24 cellular contexts compared by ENCODE assay signal in genomic region chr2:59006204-59006603, GRCh38.
"Had no signal": no experiment of that assay in that cellular context is flagged by ENCODE, and none has a peak within 500 bp of the region (broad histone marks: within the 10 kb centered on the region; RNA-seq: fewer than 3 reads in every experiment).

No MANE protein-coding gene starts in this region.

- H3K4me3 ChIP-seq: ascending aorta, breast epithelium, cardiac muscle cell, colonic mucosa had no signal

- H3K27ac ChIP-seq: ascending aorta, breast epithelium, cardiac muscle cell, colonic mucosa had no signal

- FAIRE-seq: frontal cortex had no signal

- H3K4me1 ChIP-seq: ascending aorta, breast epithelium, colonic mucosa had no signal

- H3K36me3 ChIP-seq: ascending aorta, breast epithelium, cardiac muscle cell, colonic mucosa had no signal

- H3K9me3 ChIP-seq: ascending aorta, colonic mucosa had no signal

- DNase-seq: activated CD4-positive, alpha-beta memory T cell treated with anti-CD3 and anti-CD28 coated beads, Interleukin-2, amount 10 ng/mL, durations not matched to agents 7 days and 5 days; activated CD4-positive, alpha-beta T cell treated with anti-CD3 and anti-CD28 coated beads for 1 hour; activated CD4-positive, alpha-beta T cell treated with anti-CD3 and anti-CD28 coated beads for 4 hours; activated CD4-positive, alpha-beta T cell treated with anti-CD3 and anti-CD28 coated beads, Interleukin-2, amount 10 ng/mL, durations not matched to agents 7 days and 5 days; activated CD4-positive, alpha-beta T cell treated with anti-CD3 and anti-CD28 coated beads, Interleukin-2, amount 50 U/mL, for 4 hours; activated CD8-positive, alpha-beta memory T cell treated with anti-CD3 and anti-CD28 coated beads, Interleukin-2, amount 50 U/mL, for 48 hours; activated gamma-delta T cell; activated naive CD4-positive, alpha-beta T cell; activated naive CD4-positive, alpha-beta T cell treated with anti-CD3 and anti-CD28 coated beads, Interleukin-2, amount 10 ng/mL, durations not matched to agents 7 days and 5 days; activated naive CD8-positive, alpha-beta T cell treated with anti-CD3 and anti-CD28 coated beads, Interleukin-2, amount 10 ng/mL, durations not matched to agents 7 days and 5 days; activated T-cell treated with anti-CD3 and anti-CD28 coated beads for 4 hours; activated T-cell treated with anti-CD3 and anti-CD28 coated beads, Interleukin-2, amount 50 U/mL, for 24 hours; activated T-cell treated with anti-CD3 and anti-CD28 coated beads, Interleukin-2, amount 50 U/mL, for 72 hours; central memory CD4-positive, alpha-beta T cell; cerebellar nuclear complex; colonic mucosa; effector CD8-positive, alpha-beta T cell; foreskin fibroblast; head of caudate nucleus; T-helper 2 cell had no signal

- H3K27me3 ChIP-seq: ascending aorta, breast epithelium, cardiac muscle cell, colonic mucosa had no signal
